Comparison of ENCODE assay signal across 24 cellular contexts in the genomic region with DNA sequence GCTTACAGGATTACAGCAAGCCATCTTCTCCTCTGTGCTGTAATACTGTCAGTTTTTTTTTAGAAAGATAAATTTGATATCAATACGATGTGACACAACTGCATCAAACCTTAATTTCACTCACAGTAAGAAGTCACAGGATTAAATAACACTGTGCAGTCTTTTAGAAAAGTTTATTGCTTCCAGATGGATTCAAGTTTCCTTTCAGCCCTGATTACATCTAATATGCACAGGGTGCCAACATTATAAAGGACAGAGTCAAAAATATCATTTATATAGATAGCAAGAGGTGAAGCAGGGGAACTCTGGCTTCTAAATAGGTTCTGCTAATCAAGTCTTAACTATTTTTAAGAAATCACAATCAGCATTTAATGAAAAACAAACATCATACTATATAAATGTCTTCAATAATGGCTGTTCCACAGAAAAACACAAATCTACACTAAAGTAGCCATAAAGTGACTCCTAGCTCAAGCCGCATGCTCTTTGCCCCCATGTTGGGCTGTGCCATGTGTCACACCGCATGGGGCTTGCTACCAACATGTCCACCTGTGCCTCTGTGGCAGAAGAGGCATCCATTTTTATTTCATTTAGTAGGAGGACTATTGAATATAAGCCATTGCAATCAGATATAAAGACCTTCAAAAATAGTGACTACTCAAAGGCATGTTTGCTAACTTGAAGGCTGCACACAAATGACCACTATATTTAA.
"Had no signal": no experiment of that assay in that cellular context is flagged by ENCODE, and none has a peak within 500 bp of the region (broad histone marks: within the 10 kb centered on the region; RNA-seq: fewer than 3 reads in every experiment).

No MANE protein-coding gene starts in this region.

- H3K4me3 ChIP-seq: hepatocyte, left lung, neural progenitor cell, sigmoid colon, smooth muscle cell, testis, uterus had no signal

- H3K4me1 Mint-ChIP-seq: activated CD4-positive, alpha-beta memory T cell treated with anti-CD3 and anti-CD28 coated beads, Interleukin-2, amount 10 ng/mL, durations not matched to agents 7 days and 5 days; activated naive CD4-positive, alpha-beta T cell treated with anti-CD3 and anti-CD28 coated beads, Interleukin-2, amount 10 ng/mL, durations not matched to agents 7 days and 5 days; brain; immature natural killer cell; naive thymus-derived CD4-positive, alpha-beta T cell; neural progenitor cell; stimulated activated memory B cell treated with anti-CD40 and anti-IgM and Interleukin-4, amounts not matched to agents 10 μg/mL and 1 μg/mL and 100 μg/mL, for 72 hours had no signal

- H3K9me3 Mint-ChIP-seq: activated CD4-positive, alpha-beta memory T cell treated with anti-CD3 and anti-CD28 coated beads, Interleukin-2, amount 10 ng/mL, durations not matched to agents 7 days and 5 days; activated naive CD4-positive, alpha-beta T cell treated with anti-CD3 and anti-CD28 coated beads, Interleukin-2, amount 10 ng/mL, durations not matched to agents 7 days and 5 days; neural progenitor cell; stimulated activated memory B cell treated with anti-CD40 and anti-IgM and Interleukin-4, amounts not matched to agents 10 μg/mL and 1 μg/mL and 100 μg/mL, for 72 hours had no signal

- H3K4me3 Mint-ChIP-seq: activated CD4-positive, alpha-beta memory T cell treated with anti-CD3 and anti-CD28 coated beads, Interleukin-2, amount 10 ng/mL, durations not matched to agents 7 days and 5 days; activated naive CD4-positive, alpha-beta T cell treated with anti-CD3 and anti-CD28 coated beads, Interleukin-2, amount 10 ng/mL, durations not matched to agents 7 days and 5 days; brain; immature natural killer cell; naive thymus-derived CD4-positive, alpha-beta T cell; neural progenitor cell; stimulated activated memory B cell treated with anti-CD40 and anti-IgM and Interleukin-4, amounts not matched to agents 10 μg/mL and 1 μg/mL and 100 μg/mL, for 72 hours had no signal

- H3K4me1 ChIP-seq: left lung, neural progenitor cell, sigmoid colon, testis, uterus had no signal

- H3K9me3 ChIP-seq: left lung, sigmoid colon, testis, uterus had no signal

- ATAC-seq: naive thymus-derived CD4-positive, alpha-beta T cell; stimulated activated memory B cell treated with anti-CD40 and anti-IgM and Interleukin-4, amounts not matched to agents 10 μg/mL and 1 μg/mL and 100 μg/mL, for 72 hours had no signal

- H3K27ac Mint-ChIP-seq: activated CD4-positive, alpha-beta memory T cell treated with anti-CD3 and anti-CD28 coated beads, Interleukin-2, amount 10 ng/mL, durations not matched to agents 7 days and 5 days; activated naive CD4-positive, alpha-beta T cell treated with anti-CD3 and anti-CD28 coated beads, Interleukin-2, amount 10 ng/mL, durations not matched to agents 7 days and 5 days; brain; immature natural killer cell; naive thymus-derived CD4-positive, alpha-beta T cell; neural progenitor cell; stimulated activated memory B cell treated with anti-CD40 and anti-IgM and Interleukin-4, amounts not matched to agents 10 μg/mL and 1 μg/mL and 100 μg/mL, for 72 hours had no signal

- H3K9ac ChIP-seq: neural progenitor cell had no signal

- H3K36me3 ChIP-seq: left lung, neural progenitor cell, sigmoid colon, uterus had no signal

- H3K27me3 Mint-ChIP-seq: brain had no signal

- DNase-seq: activated CD4-positive, alpha-beta memory T cell treated with anti-CD3 and anti-CD28 coated beads, Interleukin-2, amount 10 ng/mL, durations not matched to agents 7 days and 5 days; activated CD4-positive, alpha-beta T cell treated with anti-CD3 and anti-CD28 coated beads for 48 hours; activated effector memory CD4-positive, alpha-beta T cell treated with anti-CD3 and anti-CD28 coated beads, Interleukin-2, amount 50 U/mL, for 16 hours; activated naive CD4-positive, alpha-beta T cell treated with anti-CD3 and anti-CD28 coated beads, Interleukin-2, amount 10 ng/mL, durations not matched to agents 7 days and 5 days; activated T-cell treated with anti-CD3 and anti-CD28 coated beads for 4 hours; aorta; dermis blood vessel endothelial cell; effector CD8-positive, alpha-beta T cell; glutamatergic neuron; immature natural killer cell; kidney glomerular epithelial cell; left lung; naive thymus-derived CD4-positive, alpha-beta T cell; posterior cingulate gyrus; sigmoid colon; stimulated activated CD4-positive, alpha-beta T cell treated with anti-CD3 and anti-CD28 coated beads, Interleukin-15, amount 100 ng/mL, for 24 hours; testis; trophoblast cell; uterus had no signal

- H3K27me3 ChIP-seq: hepatocyte, left lung, neural progenitor cell, sigmoid colon, testis, uterus had no signal
